Comparison of ENCODE assay signal across 7 cellular contexts in the genomic region with DNA sequence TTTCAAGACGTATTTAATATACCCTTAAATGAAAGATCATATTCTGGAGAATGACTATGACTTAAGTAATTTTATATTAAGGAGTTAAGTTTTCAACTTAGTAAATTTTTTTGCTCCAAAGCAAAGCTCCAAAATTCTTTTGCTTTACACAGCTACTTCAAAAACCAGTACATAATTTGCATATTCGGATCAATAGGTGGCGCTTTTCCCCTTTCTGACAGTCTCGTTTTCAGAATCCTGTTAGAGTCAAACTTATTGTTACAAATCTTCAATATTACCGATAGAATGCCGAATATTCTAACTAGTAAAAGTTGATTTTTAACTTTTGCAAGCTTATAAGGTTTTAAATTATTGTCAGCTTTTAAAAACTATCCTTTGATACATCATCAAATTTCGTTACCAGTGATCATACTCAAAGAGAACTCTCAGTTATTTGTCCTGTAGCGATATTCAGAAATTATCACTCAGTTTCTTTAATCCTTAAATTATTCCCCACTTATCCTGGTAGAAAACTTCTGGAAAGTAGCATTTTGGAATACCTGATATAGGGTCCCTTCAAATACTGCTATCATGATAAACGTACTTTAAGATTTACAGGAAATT.
DNase-seq lines count a peak whose midpoint lies in the region; ATAC-seq, FAIRE-seq and TF ChIP-seq lines count a peak whose summit lies in the region.

No MANE protein-coding gene starts in this region.

- H3K9ac ChIP-seq in keratinocyte (ENCODE audit: control insufficient read depth, extremely low read depth, insufficient read depth, low read length) = no peak overlapping the region

- no peak for ATAC-seq in natural killer cell

- H3K9me3 Mint-ChIP-seq in Calu3 (ENCODE audit: low read depth, unreplicated experiment) (no peaks in the 10 kb centered on the region), natural killer cell (no peaks in the 10 kb centered on the region)
- H3K9me3 Mint-ChIP-seq in CD4-positive, alpha-beta memory T cell = peaks cover 0 to under 1% (median 0%) of the 10 kb centered on the region in 8 donors

- H3K36me3 ChIP-seq in keratinocyte (ENCODE audit: control insufficient read depth in 2 of 2, extremely low read depth in 1 of 2, insufficient read depth in 2 of 2, low read length in 2 of 2) = no peaks in the 10 kb centered on the region
- H3K36me3 ChIP-seq in CD4-positive, alpha-beta memory T cell (ENCODE audit: insufficient read depth, low read length) = no peaks in the 10 kb centered on the region

- H3K4me2 ChIP-seq in keratinocyte (ENCODE audit: control insufficient read depth, extremely low read depth, insufficient read depth, low read depth, low read length) = no peak overlapping the region

- no peaks in the 10 kb centered on the region for H3K27me3 Mint-ChIP-seq in Calu3 (ENCODE audit: unreplicated experiment)
- no peaks in the 10 kb centered on the region for H3K27me3 Mint-ChIP-seq in natural killer cell (ENCODE audit: low read depth in 2 of 2)
- no peaks in the 10 kb centered on the region for H3K27me3 Mint-ChIP-seq in CD4-positive, alpha-beta memory T cell

- H3K27ac ChIP-seq in keratinocyte (ENCODE audit: control insufficient read depth, insufficient read depth, low read length) = no peak overlapping the region
- H3K27ac ChIP-seq in CD4-positive, alpha-beta memory T cell (ENCODE audit: low read depth, low read length) = no peak overlapping the region

- H3K9me1 ChIP-seq in keratinocyte (ENCODE audit: control insufficient read depth, extremely low read depth, insufficient read depth, low read length) = no peaks in the 10 kb centered on the region

- DNase-seq in GM18507 (ENCODE audit: extremely low spot score, insufficient read length, low read depth) = no peak
- DNase-seq in KBM-7 = peak; percentile 28
- DNase-seq in keratinocyte (ENCODE audit: low read depth, low spot score) = no peak
- no peak for DNase-seq in Calu3
- no peak for DNase-seq in natural killer cell
- no peak for DNase-seq in CD4-positive, alpha-beta memory T cell

- H3K36me3 Mint-ChIP-seq in Calu3 (ENCODE audit: insufficient read depth, unreplicated experiment) = no peaks in the 10 kb centered on the region
- no peaks in the 10 kb centered on the region for H3K36me3 Mint-ChIP-seq in natural killer cell
- no peaks in the 10 kb centered on the region for H3K36me3 Mint-ChIP-seq in CD4-positive, alpha-beta memory T cell

- no peak overlapping the region for H3K4me3 Mint-ChIP-seq in Calu3 (ENCODE audit: low read depth, unreplicated experiment)
- no peak overlapping the region for H3K4me3 Mint-ChIP-seq in natural killer cell
- no peak overlapping the region for H3K4me3 Mint-ChIP-seq in CD4-positive, alpha-beta memory T cell

- H3K4me3 ChIP-seq in keratinocyte (ENCODE audit: control insufficient read depth in 2 of 3, extremely low read depth in 1 of 3, insufficient read depth in 2 of 3, low read depth in 1 of 3, low read length in 3 of 3) = no peak overlapping the region
- H3K4me3 ChIP-seq in CD4-positive, alpha-beta memory T cell (ENCODE audit: low read length in 2 of 2) = no peak overlapping the region

- H2AFZ ChIP-seq in keratinocyte (ENCODE audit: control insufficient read depth, low read length) = no peak overlapping the region

- no peaks in the 10 kb centered on the region for H3K4me1 ChIP-seq in keratinocyte (ENCODE audit: control insufficient read depth, extremely low read depth, insufficient read depth, low read length)
- H3K4me1 ChIP-seq in CD4-positive, alpha-beta memory T cell (ENCODE audit: insufficient read depth, low read length) = no peaks in the 10 kb centered on the region

- H3K4me1 Mint-ChIP-seq in Calu3 (ENCODE audit: low read depth, unreplicated experiment) = no peaks in the 10 kb centered on the region
- H3K4me1 Mint-ChIP-seq in natural killer cell = no peaks in the 10 kb centered on the region
- no peaks in the 10 kb centered on the region for H3K4me1 Mint-ChIP-seq in CD4-positive, alpha-beta memory T cell

- FAIRE-seq in GM18507 (lab: Jason Lieb, UNC) = peak; percentile 64
- peak; percentile 71 for FAIRE-seq in TTC549 (lab: Jason Lieb, UNC)
- FAIRE-seq in keratinocyte (lab: Jason Lieb, UNC) = no peak

- CTCF ChIA-PET in Calu3 (lab: Charles Lee) = no interaction called here
- CTCF ChIA-PET in CD4-positive, alpha-beta memory T cell (lab: Charles Lee; ENCODE audit: partially characterized antibody) = no interaction called here

- H3K27me3 ChIP-seq in keratinocyte (ENCODE audit: control insufficient read depth, extremely low read depth, insufficient read depth, low read length) = no peaks in the 10 kb centered on the region
- no peaks in the 10 kb centered on the region for H3K27me3 ChIP-seq in CD4-positive, alpha-beta memory T cell (ENCODE audit: insufficient read depth, low read length)

- H3K27ac Mint-ChIP-seq in Calu3 (ENCODE audit: unreplicated experiment) = no peak overlapping the region
- H3K27ac Mint-ChIP-seq in natural killer cell = no peak overlapping the region
- no peak overlapping the region for H3K27ac Mint-ChIP-seq in CD4-positive, alpha-beta memory T cell

- H3K9me3 ChIP-seq in keratinocyte (ENCODE audit: control insufficient read depth, low read depth, low read length) = no peaks in the 10 kb centered on the region
- no peaks in the 10 kb centered on the region for H3K9me3 ChIP-seq in CD4-positive, alpha-beta memory T cell (ENCODE audit: control insufficient read depth in 1 of 2, low read length in 2 of 2)

- POLR2A ChIA-PET in CD4-positive, alpha-beta memory T cell (lab: Charles Lee; ENCODE audit: partially characterized antibody) = no interaction called here

- dilution Hi-C loops in keratinocyte (cut with MboI; ENCODE audit: extremely low pct_ligation_motif_present, low sequenced_read_pairs) = no loop called here

- in situ Hi-C loops in KBM-7 (cut with MboI; ENCODE audit: low pct_unique_long_range_greater_than_20kb, low sequenced_read_pairs) = no loop called here

- H3K79me2 ChIP-seq in keratinocyte (ENCODE audit: control insufficient read depth, insufficient read depth, low read length) = no peaks in the 10 kb centered on the region

- no TSS peak for BruUV-seq in Calu3 (replicated peaks; lab: Mats Ljungman, UMichigan)

- intact Hi-C loops in Calu3 (cut with micrococcal nuclease; ENCODE audit: unreplicated experiment) = loop anchor here (2.0 to 10.0 kb wide), 2 partner anchors 258 to 336 kb away; no protein-coding TSS in a partner anchor
- intact Hi-C loops in natural killer cell (cut with micrococcal nuclease) = no loop called here
- intact Hi-C loops in CD4-positive, alpha-beta memory T cell (cut with micrococcal nuclease) = no loop called here

- no peaks in the 10 kb centered on the region for H4K20me1 ChIP-seq in keratinocyte (ENCODE audit: control insufficient read depth, extremely low read depth, insufficient read depth, low read length)

- TF ChIP-seq CTCF in keratinocyte (optimal IDR thresholded peaks at IDR 0.05 in 1 of 3, IDR thresholded peaks at IDR 0.05 in 1 of 3, conservative IDR thresholded peaks at IDR 0.05 in 1 of 3; ENCODE audit: extremely low read depth in 1 of 3, insufficient read depth in 2 of 3, low read length in 3 of 3) (peak in 2 of 3 experiments; percentile 41 to 47), Calu3 (IDR thresholded peaks at IDR 0.05; ENCODE audit: unreplicated experiment) (no peak), natural killer cell (IDR thresholded peaks at IDR 0.05) (no peak)

Comparison
In these comparisons a context has a peak if more than half of its experiments do, and no peak if none do; other contexts are left out.
1. CTCF ChIP-seq: peak in keratinocyte (2 of 3); none in Calu3 (single experiment) and natural killer cell (single experiment).